In the genomic region with DNA sequence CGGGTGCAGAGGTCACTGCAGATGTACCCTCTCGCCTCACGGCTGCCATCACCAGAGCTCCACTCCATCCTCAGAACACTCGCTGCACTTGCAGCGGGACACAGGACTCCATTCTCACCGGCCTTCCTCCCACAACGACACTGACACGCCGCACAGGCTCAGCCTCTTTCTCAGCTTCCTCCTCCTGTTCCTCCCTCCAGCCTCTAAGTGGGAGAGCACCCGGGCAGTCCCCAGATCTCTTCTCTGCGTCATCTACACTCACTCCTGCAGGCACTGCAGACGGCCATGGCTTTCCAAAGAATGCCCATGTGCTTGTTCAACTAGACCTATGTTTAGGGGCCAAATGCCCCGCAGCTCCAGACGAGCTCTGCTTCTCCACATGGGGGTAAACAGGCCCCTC, we compare ENCODE assay signal across 4 cellular contexts. TPM values are rescaled to one million over a fixed set of nuclear protein-coding genes. Genes with fewer than 3 reads are reported as not detected.
DNase-seq lines count a peak whose midpoint lies in the region; ATAC-seq and TF ChIP-seq lines count a peak whose summit lies in the region.

No MANE protein-coding gene starts in this region.

- H3K9me3 ChIP-seq in IMR-90 (ENCODE audit: control insufficient read depth, insufficient read depth, low read length): no peaks in the 10 kb centered on the region

- no peak for TF ChIP-seq RAD21 in IMR-90 (IDR thresholded peaks at IDR 0.05; ENCODE audit: low read length)

- peak overlapping the region; percentile 6; the same call in 1 of the 2 replicates for H4K91ac ChIP-seq in IMR-90 (ENCODE audit: insufficient read depth, low read depth, low read length)

- no peak overlapping the region for H3K56ac ChIP-seq in IMR-90 (ENCODE audit: extremely low read depth, insufficient read depth, low read length)

- H2BK120ac ChIP-seq in IMR-90 (ENCODE audit: low read depth, low read length): peak overlapping the region; percentile 4; the same call in 1 of the 2 replicates

- peaks cover 8% of the 10 kb centered on the region for H3K4me1 Mint-ChIP-seq in endothelial cell (ENCODE audit: unreplicated experiment)
- peaks cover 28% of the 10 kb centered on the region for H3K4me1 Mint-ChIP-seq in activated T-helper 1 cell treated with anti-CD3 and anti-CD28 coated beads, Interleukin-12 subunit alpha, Interleukin-12 subunit beta, Interleukin-2, Interleukin-4 antibody, amounts not matched to agents 30 ng/mL and 10 ng/mL and 1 ng/mL, durations not matched to agents 14 hours and 24 hours and 36 hours (ENCODE audit: low read depth)

- POLR2A ChIA-PET in IMR-90 (lab: Charles Lee; ENCODE audit: unreplicated experiment): no interaction called here

- H3K4me2 ChIP-seq in IMR-90 (ENCODE audit: low read depth, low read length): 0 out of 2 replicates have a peak overlapping the region, but pooled peaks have one; percentile 10

- H4K5ac ChIP-seq in IMR-90 (ENCODE audit: low read depth, low read length): no peak overlapping the region

- no peak overlapping the region for H2BK20ac ChIP-seq in IMR-90 (ENCODE audit: low read depth, low read length)

- no peak overlapping the region for H2BK5ac ChIP-seq in IMR-90 (ENCODE audit: low read depth, low read length, poor library complexity, severe bottlenecking)

- peaks cover 19% of the 10 kb centered on the region for H3K9me1 ChIP-seq in IMR-90 (ENCODE audit: insufficient read depth, low read length)

- peaks cover 16% of the 10 kb centered on the region for H3K27me3 Mint-ChIP-seq in endothelial cell (ENCODE audit: unreplicated experiment)
- H3K27me3 Mint-ChIP-seq in activated T-helper 1 cell treated with anti-CD3 and anti-CD28 coated beads, Interleukin-12 subunit alpha, Interleukin-12 subunit beta, Interleukin-2, Interleukin-4 antibody, amounts not matched to agents 30 ng/mL and 10 ng/mL and 1 ng/mL, durations not matched to agents 14 hours and 24 hours and 36 hours (ENCODE audit: insufficient read depth): no peaks in the 10 kb centered on the region

- H2AFZ ChIP-seq in IMR-90 (replicated peaks; ENCODE audit: low read length, poor library complexity): no peak overlapping the region

- no peaks in the 10 kb centered on the region for H3K9me3 Mint-ChIP-seq in endothelial cell (ENCODE audit: unreplicated experiment)
- H3K9me3 Mint-ChIP-seq in activated T-helper 1 cell treated with anti-CD3 and anti-CD28 coated beads, Interleukin-12 subunit alpha, Interleukin-12 subunit beta, Interleukin-2, Interleukin-4 antibody, amounts not matched to agents 30 ng/mL and 10 ng/mL and 1 ng/mL, durations not matched to agents 14 hours and 24 hours and 36 hours: no peaks in the 10 kb centered on the region

- DNase-seq in IMR-90 (no peak), endothelial cell (ENCODE audit: low spot score) (no peak), DMS153 (lab: John Stamatoyannopoulos, UW) (no peak)
- DNase-seq in activated T-helper 1 cell treated with anti-CD3 and anti-CD28 coated beads, Interleukin-12 subunit alpha, Interleukin-12 subunit beta, Interleukin-2, Interleukin-4 antibody, amounts not matched to agents 30 ng/mL and 10 ng/mL and 1 ng/mL, durations not matched to agents 14 hours and 24 hours and 36 hours (ENCODE audit: low spot score): no peak

- H3K4me3 ChIP-seq in IMR-90 (ENCODE audit: insufficient read depth, low read depth, low read length): no peak overlapping the region

- H3K4me1 ChIP-seq in IMR-90 (ENCODE audit: control insufficient read depth, insufficient read depth, low read length): peaks cover 18% of the 10 kb centered on the region

- peak overlapping the region; percentile 22; the same call in 1 of the 2 replicates for H3K23ac ChIP-seq in IMR-90 (ENCODE audit: low read depth, low read length)

- no peak overlapping the region for H3K9ac ChIP-seq in IMR-90 (ENCODE audit: low read depth, low read length)

- H3K14ac ChIP-seq in IMR-90 (replicated peaks; ENCODE audit: low read depth, low read length): no peak overlapping the region

- dilution Hi-C loops in IMR-90 (cut with HindIII; ENCODE audit: low sequenced_read_pairs, unreplicated experiment): no loop called here

- in situ Hi-C loops in IMR-90 (cut with MboI; ENCODE audit: low sequenced_read_pairs): no loop called here

- H3K36me3 Mint-ChIP-seq in endothelial cell (ENCODE audit: low read depth, unreplicated experiment): peaks cover 38% of the 10 kb centered on the region
- H3K36me3 Mint-ChIP-seq in activated T-helper 1 cell treated with anti-CD3 and anti-CD28 coated beads, Interleukin-12 subunit alpha, Interleukin-12 subunit beta, Interleukin-2, Interleukin-4 antibody, amounts not matched to agents 30 ng/mL and 10 ng/mL and 1 ng/mL, durations not matched to agents 14 hours and 24 hours and 36 hours (ENCODE audit: low read depth): peaks cover 38% of the 10 kb centered on the region

- CTCF ChIA-PET in IMR-90 (lab: Yijun Ruan, JAX): no interaction called here

- no peak overlapping the region for H2BK15ac ChIP-seq in IMR-90 (ENCODE audit: low read depth, low read length)

- no peak overlapping the region for H3K27ac ChIP-seq in IMR-90 (ENCODE audit: insufficient read depth, low read length)

- peak overlapping the region; percentile 78; the same call in 1 of the 2 replicates for H2AK5ac ChIP-seq in IMR-90 (ENCODE audit: low read depth, low read length)

- intact Hi-C loops in IMR-90 (cut with micrococcal nuclease): no loop called here
- intact Hi-C loops in activated T-helper 1 cell treated with anti-CD3 and anti-CD28 coated beads, Interleukin-12 subunit alpha, Interleukin-12 subunit beta, Interleukin-2, Interleukin-4 antibody, amounts not matched to agents 30 ng/mL and 10 ng/mL and 1 ng/mL, durations not matched to agents 14 hours and 24 hours and 36 hours (cut with micrococcal nuclease): no loop called here

- TF ChIP-seq POLR2A in IMR-90 (IDR thresholded peaks at IDR 0.05; ENCODE audit: low read depth, low read length): no peak

- peaks cover 81% of the 10 kb centered on the region for H4K20me1 ChIP-seq in IMR-90 (ENCODE audit: insufficient read depth, low read length)

- no TSS peak for BruUV-seq in IMR-90 (replicated peaks; lab: Mats Ljungman, UMichigan)

- H3K18ac ChIP-seq in IMR-90 (ENCODE audit: low read depth, low read length): no peak overlapping the region

- peak overlapping the region; percentile 25 for H3K27ac Mint-ChIP-seq in endothelial cell (ENCODE audit: unreplicated experiment)
- H3K27ac Mint-ChIP-seq in activated T-helper 1 cell treated with anti-CD3 and anti-CD28 coated beads, Interleukin-12 subunit alpha, Interleukin-12 subunit beta, Interleukin-2, Interleukin-4 antibody, amounts not matched to agents 30 ng/mL and 10 ng/mL and 1 ng/mL, durations not matched to agents 14 hours and 24 hours and 36 hours: no peak overlapping the region

- WGBS in IMR-90 (ENCODE audit: extremely low coverage in 2 of 2, insufficient read length in 1 of 2), 2 experiments: 86% methylated on average over 12 of the region's 14 CpGs; no CpG with 5 or more reads in 1 of the 2 experiments

- H4K8ac ChIP-seq in IMR-90 (ENCODE audit: low read depth in 2 of 2, low read length in 2 of 2): 0 out of 4 replicates have a peak overlapping the region, but pooled peaks of 1 of the 2 experiments have one; percentile 6

- H3K27me3 ChIP-seq in IMR-90 (ENCODE audit: control insufficient read depth, insufficient read depth, low read length): no peaks in the 10 kb centered on the region

- H3K36me3 ChIP-seq in IMR-90 (ENCODE audit: control insufficient read depth, insufficient read depth, low read length): peaks cover 63% of the 10 kb centered on the region

- no peak for TF ChIP-seq CTCF in IMR-90 (conservative IDR thresholded peaks at IDR 0.05; ENCODE audit: low read depth, low read length)
- no peak for TF ChIP-seq CTCF in endothelial cell (IDR thresholded peaks at IDR 0.05; ENCODE audit: unreplicated experiment)

- no peak for ATAC-seq in IMR-90 (ENCODE audit: low read depth)

- peak overlapping the region; percentile 73 for H2AK9ac ChIP-seq in IMR-90 (replicated peaks; ENCODE audit: low read depth, low read length, poor library complexity)

- peak overlapping the region; percentile 75 for H3K4me3 Mint-ChIP-seq in endothelial cell (ENCODE audit: unreplicated experiment)
- H3K4me3 Mint-ChIP-seq in activated T-helper 1 cell treated with anti-CD3 and anti-CD28 coated beads, Interleukin-12 subunit alpha, Interleukin-12 subunit beta, Interleukin-2, Interleukin-4 antibody, amounts not matched to agents 30 ng/mL and 10 ng/mL and 1 ng/mL, durations not matched to agents 14 hours and 24 hours and 36 hours: no peak overlapping the region

- peaks cover 38 to 86% of the 10 kb centered on the region in 2 experiments for H3K79me1 ChIP-seq in IMR-90 (ENCODE audit: low read depth in 1 of 2, low read length in 2 of 2)

- peak overlapping the region; percentile 27; the same call in 1 of the 2 replicates for H3K4ac ChIP-seq in IMR-90 (ENCODE audit: low read depth, low read length)

RNA-seq across cellular contexts. Expression of a gene that starts 14.3 kb away (rescaled TPM):
- total RNA-seq in IMR-90 (2012; rRNA removed) (5.8 and 6.1 TPM in 2 replicates), endothelial cell (ENCODE audit: unreplicated experiment) (22.7 TPM)
- polyA plus RNA-seq in IMR-90 (2012; rRNA removed): 25.3 and 28.5 TPM in 2 replicates
- polyA plus RNA-seq in IMR-90 (2012; cell fraction: cytosol; rRNA removed): 22.3 and 36.1 TPM in 2 replicates
- polyA plus RNA-seq in IMR-90 (2012; cell fraction: nucleus; rRNA removed; ENCODE audit: low replicate concordance): 50.3 and 64.5 TPM in 2 replicates
- 25.1 and 26.6 TPM in 2 replicates for total RNA-seq in activated T-helper 1 cell treated with anti-CD3 and anti-CD28 coated beads, Interleukin-12 subunit alpha, Interleukin-12 subunit beta, Interleukin-2, Interleukin-4 antibody, amounts not matched to agents 30 ng/mL and 10 ng/mL and 1 ng/mL, durations not matched to agents 14 hours and 24 hours and 36 hours

RNA-seq across cellular contexts. Expression of a gene that starts 14.7 kb away (rescaled TPM):
- total RNA-seq in IMR-90 (2012; rRNA removed): 36.7 and 37.8 TPM in 2 replicates
- 112 and 127 TPM in 2 replicates for polyA plus RNA-seq in IMR-90 (2012; rRNA removed)
- 111 and 127 TPM in 2 replicates for polyA plus RNA-seq in IMR-90 (2012; cell fraction: cytosol; rRNA removed)
- 158 and 365 TPM in 2 replicates for polyA plus RNA-seq in IMR-90 (2012; cell fraction: nucleus; rRNA removed; ENCODE audit: low replicate concordance)
- total RNA-seq in endothelial cell (ENCODE audit: unreplicated experiment): 111 TPM
- total RNA-seq in activated T-helper 1 cell treated with anti-CD3 and anti-CD28 coated beads, Interleukin-12 subunit alpha, Interleukin-12 subunit beta, Interleukin-2, Interleukin-4 antibody, amounts not matched to agents 30 ng/mL and 10 ng/mL and 1 ng/mL, durations not matched to agents 14 hours and 24 hours and 36 hours: 106 and 116 TPM in 2 replicates

RNA-seq across cellular contexts. Expression of a gene that starts 14.7 kb away (rescaled TPM):
- total RNA-seq in IMR-90 (2012; rRNA removed) (9.9 and 10.0 TPM in 2 replicates), endothelial cell (ENCODE audit: unreplicated experiment) (132 TPM)
- polyA plus RNA-seq in IMR-90 (2012; rRNA removed): 18.8 and 19.6 TPM in 2 replicates
- 8.8 and 25.6 TPM in 2 replicates for polyA plus RNA-seq in IMR-90 (2012; cell fraction: cytosol; rRNA removed)
- 44.4 and 97.9 TPM in 2 replicates for polyA plus RNA-seq in IMR-90 (2012; cell fraction: nucleus; rRNA removed; ENCODE audit: low replicate concordance)
- 88.6 and 92.9 TPM in 2 replicates for total RNA-seq in activated T-helper 1 cell treated with anti-CD3 and anti-CD28 coated beads, Interleukin-12 subunit alpha, Interleukin-12 subunit beta, Interleukin-2, Interleukin-4 antibody, amounts not matched to agents 30 ng/mL and 10 ng/mL and 1 ng/mL, durations not matched to agents 14 hours and 24 hours and 36 hours

RNA-seq across cellular contexts. Expression of a gene that starts 56.8 kb away (rescaled TPM):
- total RNA-seq in IMR-90 (2012; rRNA removed) (105 and 142 TPM in 2 replicates), endothelial cell (ENCODE audit: unreplicated experiment) (62.6 TPM)
- polyA plus RNA-seq in IMR-90 (2012; rRNA removed): 155 and 171 TPM in 2 replicates
- polyA plus RNA-seq in IMR-90 (2012; cell fraction: cytosol; rRNA removed): 117 and 213 TPM in 2 replicates
- polyA plus RNA-seq in IMR-90 (2012; cell fraction: nucleus; rRNA removed; ENCODE audit: low replicate concordance): 88.4 and 128 TPM in 2 replicates
- total RNA-seq in activated T-helper 1 cell treated with anti-CD3 and anti-CD28 coated beads, Interleukin-12 subunit alpha, Interleukin-12 subunit beta, Interleukin-2, Interleukin-4 antibody, amounts not matched to agents 30 ng/mL and 10 ng/mL and 1 ng/mL, durations not matched to agents 14 hours and 24 hours and 36 hours: 264 and 267 TPM in 2 replicates
